ENCODE assay signal across 30 cellular contexts in the genomic region with DNA sequence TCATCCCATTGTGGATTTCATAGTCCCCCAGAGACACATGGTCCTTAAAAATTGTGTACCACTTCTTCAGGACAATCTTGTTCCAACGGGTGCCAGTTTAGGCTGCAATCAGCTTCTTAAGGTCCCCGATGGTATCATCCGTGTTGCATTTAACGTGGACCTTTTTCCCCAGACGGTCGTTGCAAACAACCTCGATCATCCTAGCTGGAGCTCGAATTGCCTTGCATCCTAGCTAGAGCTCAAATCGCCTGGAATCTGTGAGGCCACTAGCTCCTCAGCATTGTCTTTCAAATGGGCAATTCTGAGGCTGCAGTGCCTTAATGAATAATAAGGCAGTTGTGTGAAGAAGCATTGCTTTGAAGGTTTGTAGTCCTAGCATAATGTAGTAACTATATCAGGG. TPM values are rescaled to one million over a fixed set of nuclear protein-coding genes. Genes with fewer than 3 reads are reported as not detected.
"Had no signal": no experiment of that assay in that cellular context is flagged by ENCODE, and none has a peak within 500 bp of the region (broad histone marks: within the 10 kb centered on the region; RNA-seq: fewer than 3 reads in every experiment).

No MANE protein-coding gene starts in this region.

- ATAC-seq: activated CD4-positive, CD25-positive, alpha-beta regulatory T cell treated with anti-CD3 and anti-CD28 coated beads, Interleukin-2, amount 50 U/mL, for 24 hours; body of pancreas; gastroesophageal sphincter; naive thymus-derived CD8-positive, alpha-beta T cell; stimulated activated naive B cell treated with anti-CD40 and anti-IgM and Interleukin-4, amounts not matched to agents 10 μg/mL and 1 μg/mL and 100 μg/mL, for 72 hours; upper lobe of right lung had no signal

- H3K4me1 ChIP-seq: body of pancreas, colonic mucosa, gastroesophageal sphincter, parathyroid adenoma, right atrium auricular region, stomach, upper lobe of right lung had no signal

- H3K9ac ChIP-seq: parathyroid adenoma had no signal

- H3K9me3 ChIP-seq: adrenal gland, body of pancreas, colonic mucosa, gastroesophageal sphincter, right atrium auricular region, stomach, thyroid gland, upper lobe of right lung had no signal

- H3K27ac ChIP-seq: adrenal gland, body of pancreas, colonic mucosa, gastroesophageal sphincter, hepatocyte, parathyroid adenoma, right atrium auricular region, stomach, upper lobe of right lung, VCaP had no signal

- H3K4me3 ChIP-seq: adrenal gland, body of pancreas, colonic mucosa, gastroesophageal sphincter, hepatocyte, right atrium auricular region, stomach, thyroid gland, upper lobe of right lung had no signal

- DNase-seq: activated CD4-positive, alpha-beta T cell treated with anti-CD3 and anti-CD28 coated beads for 48 hours; activated CD4-positive, alpha-beta T cell treated with anti-CD3 and anti-CD28 coated beads, Interleukin-2, amount 50 U/mL, for 48 hours; activated CD8-positive, alpha-beta memory T cell treated with anti-CD3 and anti-CD28 coated beads for 24 hours; activated effector memory CD4-positive, alpha-beta T cell treated with Interleukin-2 at 50 U/mL for 16 hours; activated naive CD4-positive, alpha-beta T cell treated with anti-CD3 and anti-CD28 coated beads for 36 hours; activated naive CD8-positive, alpha-beta T cell treated with anti-CD3 and anti-CD28 coated beads for 36 hours; adrenal gland; aorta; body of pancreas; cerebellar nuclear complex; colonic mucosa; effector CD8-positive, alpha-beta T cell; naive thymus-derived CD8-positive, alpha-beta T cell; occipital lobe; stimulated activated CD4-positive, alpha-beta T cell treated with anti-CD3 and anti-CD28 coated beads, Interleukin-15, amount 100 ng/mL, for 24 hours; stimulated activated CD4-positive, alpha-beta T cell treated with anti-CD3 and anti-CD28 coated beads, Interleukin-2, amount 100 ng/mL, for 24 hours; stimulated activated naive B cell treated with anti-CD40 and anti-IgM and Interleukin-4, amounts not matched to agents 10 μg/mL and 1 μg/mL and 100 μg/mL, for 72 hours; stomach; T-helper 9 cell; thyroid gland; upper lobe of right lung had no signal

- FAIRE-seq: TTC549 had no signal

- H3K27me3 ChIP-seq: adrenal gland, body of pancreas, colonic mucosa, gastroesophageal sphincter, hepatocyte, right atrium auricular region, stomach, thyroid gland, upper lobe of right lung had no signal

- H3K36me3 ChIP-seq: colonic mucosa had no signal

RNA-seq across cellular contexts. Expression of a gene that starts 37.7 kb away (rescaled TPM):
- total RNA-seq: activated naive CD4-positive, alpha-beta T cell treated with anti-CD3 and anti-CD28 coated beads for 36 hours; epithelial cell of proximal tubule; kidney epithelial cell; naive thymus-derived CD8-positive, alpha-beta T cell had no signal
- polyA plus RNA-seq: aorta; naive thymus-derived CD8-positive, alpha-beta T cell had no signal
